Comparison of ENCODE assay signal across 13 cellular contexts in the genomic region with DNA sequence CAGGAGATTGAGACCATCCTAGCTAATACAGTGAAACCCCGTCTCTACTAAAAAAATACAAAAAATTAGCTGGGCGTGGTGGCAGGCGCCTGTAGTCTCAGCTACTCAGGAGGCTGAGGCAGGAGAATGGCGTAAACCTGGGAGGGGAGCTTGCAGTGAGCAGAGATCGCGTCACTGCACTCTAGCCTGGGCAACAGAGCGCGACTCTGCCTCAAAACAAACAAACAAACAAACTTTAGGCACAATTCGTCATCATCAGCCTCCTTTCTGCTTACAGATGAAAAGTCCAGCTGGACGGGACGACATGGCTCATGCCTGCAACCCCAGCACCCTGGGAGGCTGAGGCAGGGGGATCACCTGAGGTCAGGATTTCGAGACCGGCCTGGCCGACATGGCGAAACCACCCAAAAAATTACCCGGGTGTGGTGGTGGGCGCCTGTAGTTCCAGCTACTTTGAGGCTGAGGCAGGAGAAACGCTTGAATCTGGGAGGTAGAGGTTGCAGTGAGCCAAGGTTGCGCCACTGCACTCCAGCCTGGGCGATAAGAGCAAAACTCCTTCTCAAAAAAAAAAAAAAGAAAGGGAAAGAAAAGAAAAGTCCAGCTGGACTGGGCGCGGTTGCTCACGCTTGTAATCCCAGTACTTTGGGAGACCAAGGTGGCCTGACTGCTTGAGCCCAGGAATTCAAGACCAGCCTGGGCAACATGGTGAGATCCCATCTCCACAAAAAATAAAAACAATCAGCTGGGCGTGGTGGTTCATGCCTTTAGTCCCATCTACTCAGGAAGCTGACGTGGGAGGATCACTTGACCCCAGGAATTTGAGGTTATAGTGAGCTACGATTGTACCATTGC. TPM values are rescaled to one million over a fixed set of nuclear protein-coding genes. Genes with fewer than 3 reads are reported as not detected.
DNase-seq lines count a peak whose midpoint lies in the region; ATAC-seq, FAIRE-seq and TF ChIP-seq lines count a peak whose summit lies in the region.
"Had no signal": no experiment of that assay in that cellular context is flagged by ENCODE, and none has a peak within 500 bp of the region (broad histone marks: within the 10 kb centered on the region; RNA-seq: fewer than 3 reads in every experiment).

No MANE protein-coding gene starts in this region.

- H3K4me3 Mint-ChIP-seq in neural progenitor cell: peak overlapping the region; percentile 87

- no peak for ATAC-seq in K562
- ATAC-seq in HG02588 (IDR thresholded peaks at IDR 0.05; ENCODE audit: unreplicated experiment): no peak
- ATAC-seq: activated CD8-positive, alpha-beta T cell treated with anti-CD3 and anti-CD28 coated beads for 36 hours; stimulated activated naive CD8-positive, alpha-beta T cell treated with anti-CD3 and anti-CD28 coated beads, Interleukin-15, amount 100 ng/mL, for 72 hours had no signal

- H3K9me3 Mint-ChIP-seq in neural progenitor cell: no peaks in the 10 kb centered on the region
- H3K9me3 Mint-ChIP-seq: activated CD8-positive, alpha-beta T cell treated with anti-CD3 and anti-CD28 coated beads for 36 hours; stimulated activated naive CD8-positive, alpha-beta T cell treated with anti-CD3 and anti-CD28 coated beads, Interleukin-15, amount 100 ng/mL, for 72 hours had no signal

- TF ChIP-seq CTCF in C4-2B (conservative IDR thresholded peaks at IDR 0.05) (no peak), K562 (IDR thresholded peaks at IDR 0.05 in 2 of 3, conservative IDR thresholded peaks at IDR 0.05 in 1 of 3; ENCODE audit: insufficient read depth in 2 of 3, low read depth in 1 of 3, low read length in 3 of 3) (no peak), neural progenitor cell (IDR thresholded peaks at IDR 0.05) (no peak)

- H3K4me2 ChIP-seq in K562 (ENCODE audit: insufficient read depth, low read length) (no peak overlapping the region; the same call in 1 of the 2 replicates), neural progenitor cell (peak overlapping the region; percentile 83)

- intact Hi-C loops in K562 (cut with micrococcal nuclease): loop anchor here (1.0 kb wide), 1 partner anchor 8 kb away; no protein-coding TSS in a partner anchor

- peaks cover 34% of the 10 kb centered on the region for H3K4me1 Mint-ChIP-seq in neural progenitor cell

- 0 out of 2 replicates have a peak, but pooled peaks cover 6% of the 10 kb centered on the region for H4K20me1 ChIP-seq in K562 (replicated peaks; ENCODE audit: control insufficient read depth, insufficient read depth, low read length)
- peaks cover 29% of the 10 kb centered on the region for H4K20me1 ChIP-seq in neural progenitor cell (ENCODE audit: low read depth)

- peaks cover 4% of the 10 kb centered on the region for H3K36me3 Mint-ChIP-seq in neural progenitor cell

- H3K9ac ChIP-seq in HUES48 (ENCODE audit: low read depth, low read length) (no peak overlapping the region), K562 (ENCODE audit: insufficient read depth in 1 of 2, low read depth in 2 of 2, low read length in 2 of 2) (peak overlapping the region in 1 of 2 experiments; percentile 94; a peak in 1 of 4 replicates), neural progenitor cell (no peak overlapping the region)

- in situ Hi-C loops in K562 (cut with MboI): no loop called here

- BruUV-seq in K562 (replicated peaks; lab: Mats Ljungman, UMichigan): no TSS peak

- POLR2A ChIA-PET in K562 (lab: Yijun Ruan, JAX): interaction anchor here (0.5 to 1.1 kb wide), 3 partner anchors 11 to 24 kb away, joined by 3 to 5 read pairs (median 3); no protein-coding TSS in a partner anchor

- H3K79me2 ChIP-seq in K562 (ENCODE audit: control insufficient read depth, insufficient read depth, low read length) (no peaks in the 10 kb centered on the region), neural progenitor cell (ENCODE audit: low read depth) (no peaks in the 10 kb centered on the region)

- H3K36me3 ChIP-seq in HUES48 (ENCODE audit: control insufficient read depth, insufficient read depth, low read length): no peaks in the 10 kb centered on the region
- H3K36me3 ChIP-seq in K562 (ENCODE audit: control insufficient read depth, insufficient read depth, low read length): no peaks in the 10 kb centered on the region
- no peaks in the 10 kb centered on the region for H3K36me3 ChIP-seq in neural progenitor cell

- peaks cover 27% of the 10 kb centered on the region for H3F3A ChIP-seq in neural progenitor cell (ENCODE audit: low read depth)

- no peak for TF ChIP-seq RAD21 in K562 (CRISPR knock-in tag; conservative IDR thresholded peaks at IDR 0.05 in 1 of 2, IDR thresholded peaks at IDR 0.05 in 1 of 2)

- DNase-seq in K562 (ENCODE audit: extremely low read depth in 1 of 4, low spot score in 3 of 4): peak in 1 of 4 experiments; percentile 34
- DNase-seq in neural progenitor cell (ENCODE audit: low spot score): no peak
- DNase-seq in DMS53 (lab: John Stamatoyannopoulos, UW): no peak
- no peak for DNase-seq in stimulated activated CD4-positive, alpha-beta T cell treated with anti-CD3 and anti-CD28 coated beads, Interleukin-4, amount 100 ng/mL, for 1 hour
- no peak for DNase-seq in DMS79 treated with DMSO at 0.1 percent for 48 hours (lab: John Stamatoyannopoulos, UW)
- DNase-seq: activated CD8-positive, alpha-beta T cell treated with anti-CD3 and anti-CD28 coated beads for 36 hours; activated gamma-delta T cell; NCI-H748 treated with DMSO at 0.1 percent for 48 hours; stimulated activated naive CD8-positive, alpha-beta T cell treated with anti-CD3 and anti-CD28 coated beads, Interleukin-15, amount 100 ng/mL, for 72 hours had no signal

- FAIRE-seq in K562 (lab: Jason Lieb, UNC): peak; percentile 84
- FAIRE-seq: TTC549 had no signal

- H3K27me3 Mint-ChIP-seq in neural progenitor cell (ENCODE audit: insufficient read depth, low read depth): peaks cover 8% of the 10 kb centered on the region

- H2AFZ ChIP-seq in K562 (ENCODE audit: low read depth, low read length) (no peak overlapping the region), neural progenitor cell (replicated peaks) (no peak overlapping the region)

- TF ChIP-seq EP300 in K562 (IDR thresholded peaks at IDR 0.05; ENCODE audit: low read length): no peak

- no peak overlapping the region for H3K27ac Mint-ChIP-seq in neural progenitor cell
- H3K27ac Mint-ChIP-seq: activated CD8-positive, alpha-beta T cell treated with anti-CD3 and anti-CD28 coated beads for 36 hours; stimulated activated naive CD8-positive, alpha-beta T cell treated with anti-CD3 and anti-CD28 coated beads, Interleukin-15, amount 100 ng/mL, for 72 hours had no signal

- H3K9me3 ChIP-seq in HUES48 (ENCODE audit: control insufficient read depth, insufficient read depth, low read length) (no peaks in the 10 kb centered on the region), K562 (replicated peaks; ENCODE audit: control insufficient read depth, insufficient read depth, low read depth, low read length) (no peaks in the 10 kb centered on the region), neural progenitor cell (ENCODE audit: low read depth) (no peaks in the 10 kb centered on the region)

- no peaks in the 10 kb centered on the region for H3K9me1 ChIP-seq in K562 (ENCODE audit: control insufficient read depth, insufficient read depth, low read length)

- peak overlapping the region; percentile 76; the same call in 1 of the 2 replicates for H3K4me3 ChIP-seq in HUES48 (ENCODE audit: low read depth, low read length)
- H3K4me3 ChIP-seq in K562: no peak overlapping the region
- no peak overlapping the region for H3K4me3 ChIP-seq in neural progenitor cell

- H3K27ac ChIP-seq in C4-2B (peak overlapping the region; percentile 78), HUES48 (ENCODE audit: low read depth, low read length) (no peak overlapping the region), K562 (ENCODE audit: extremely low read depth, low read depth, low read length) (no peak overlapping the region), neural progenitor cell (no peak overlapping the region)

- H3K27me3 ChIP-seq in HUES48 (ENCODE audit: control insufficient read depth, insufficient read depth, low read length) (no peaks in the 10 kb centered on the region), K562 (ENCODE audit: control insufficient read depth in 2 of 2, insufficient read depth in 2 of 2, low read length in 2 of 2) (no peaks in the 10 kb centered on the region), neural progenitor cell (no peaks in the 10 kb centered on the region)

- WGBS in K562 (ENCODE audit: insufficient coverage, low coverage, missing lambda C conversion rate): 63% methylated on average over 18 of the region's 26 CpGs

- CTCF ChIA-PET in K562 (lab: Yijun Ruan, JAX; ENCODE audit: low intra/inter-chr PET ratio): no interaction called here

- H3K4me1 ChIP-seq in HUES48 (ENCODE audit: control insufficient read depth, insufficient read depth, low read length) (peaks cover 13% of the 10 kb centered on the region; the same call in 1 of the 2 replicates), K562 (replicated peaks in 1 of 2; ENCODE audit: control insufficient read depth in 2 of 2, insufficient read depth in 2 of 2, low read length in 2 of 2) (peaks cover 9 to 44% of the 10 kb centered on the region in 2 experiments), neural progenitor cell (peaks cover 12% of the 10 kb centered on the region)

- no peak for TF ChIP-seq POLR2A in K562 (conservative IDR thresholded peaks at IDR 0.05)

RNA-seq across cellular contexts. Expression of gene SPIRE2, which starts 1.5 kb away (rescaled TPM):
- total RNA-seq in K562 (2011; cell fraction: chromatin; rRNA removed; ENCODE audit: low replicate concordance): 16.2 and 31.3 TPM in 2 replicates
- total RNA-seq in K562 (2011; cell fraction: nucleolus; rRNA removed): 15.7 and 25.0 TPM in 2 replicates
- total RNA-seq in K562 (2011; cell fraction: nucleoplasm; rRNA removed): 13.4 and 13.9 TPM in 2 replicates
- 6.5 and 6.9 TPM in 2 replicates for total RNA-seq in K562 (2014; rRNA removed)
- 2.9 TPM in 2 replicates for total RNA-seq in K562 (2014; rRNA removed; fragmentation: Illumina TruSeq; extraction: Trizol)
- 4.1 and 4.6 TPM in 2 replicates for total RNA-seq in K562 (2015; rRNA removed; fragmentation: Illumina TruSeq; extraction: Trizol)
- 6.9 and 8.9 TPM in 2 replicates for total RNA-seq in K562 (2021)
- polyA plus RNA-seq in K562 (2011; rRNA removed): 4.7 and 6.0 TPM in 2 replicates
- polyA plus RNA-seq in K562 (2011; cell fraction: cytosol; rRNA removed): 4.6 and 8.1 TPM in 2 replicates
- 19.7 and 32.5 TPM in 2 replicates for polyA plus RNA-seq in K562 (2011; cell fraction: nucleus; rRNA removed)
- polyA plus RNA-seq in K562 (2012): 3.8 and 5.7 TPM in 2 replicates
- 3.9 and 4.0 TPM in 2 replicates for polyA plus RNA-seq in K562 (2014; fragmentation: Illumina TruSeq; extraction: Trizol)
- under 1 TPM; 0.70 to 0.76 TPM for polyA plus RNA-seq in K562 (2014; fragmentation: Nextera tagmentation; extraction: Ambion mirVana)
- 5.5 and 7.5 TPM in 2 replicates for polyA plus RNA-seq in K562 (2014; rRNA removed)
- polyA minus RNA-seq in K562 (2011; rRNA and poly(A)+ RNA removed): 2.1 and 3.5 TPM in 2 replicates
- polyA minus RNA-seq in K562 (2011; cell fraction: cytosol; rRNA and poly(A)+ RNA removed): 4.3 and 7.3 TPM in 2 replicates
- polyA minus RNA-seq in K562 (2011; cell fraction: nucleus; rRNA and poly(A)+ RNA removed): 6.5 and 8.2 TPM in 2 replicates
- 6.5 and 9.0 TPM in 2 replicates for total RNA-seq in neural progenitor cell (ENCODE audit: low replicate concordance)

RNA-seq across cellular contexts. Expression of gene FANCA, which starts 10.3 kb away (rescaled TPM):
- 912 and 1,798 TPM in 2 replicates for total RNA-seq in K562 (2011; cell fraction: chromatin; rRNA removed; ENCODE audit: low replicate concordance)
- total RNA-seq in K562 (2011; cell fraction: nucleolus; rRNA removed): 750 and 775 TPM in 2 replicates
- total RNA-seq in K562 (2011; cell fraction: nucleoplasm; rRNA removed): 650 and 708 TPM in 2 replicates
- total RNA-seq in K562 (2014; rRNA removed) (53.4 and 72.0 TPM in 2 replicates), K562 (2014; rRNA removed; fragmentation: Illumina TruSeq; extraction: Trizol) (40.2 and 48.6 TPM in 2 replicates), K562 (2015; rRNA removed; fragmentation: Illumina TruSeq; extraction: Trizol) (46.4 and 51.6 TPM in 2 replicates), K562 (2021) (108 and 115 TPM in 2 replicates), neural progenitor cell (ENCODE audit: low replicate concordance) (34.6 and 43.0 TPM in 2 replicates)
- polyA plus RNA-seq in K562 (2011; rRNA removed) (65.4 and 83.5 TPM in 2 replicates), K562 (2014; fragmentation: Illumina TruSeq; extraction: Trizol) (72.8 and 78.9 TPM in 2 replicates), K562 (2014; fragmentation: Nextera tagmentation; extraction: Ambion mirVana) (1 to 10 TPM; 6.9 to 9.3 TPM), K562 (2014; rRNA removed) (114 TPM in 2 replicates)
- polyA plus RNA-seq in K562 (2011; cell fraction: cytosol; rRNA removed): 48.3 and 57.4 TPM in 2 replicates
- 378 and 509 TPM in 2 replicates for polyA plus RNA-seq in K562 (2011; cell fraction: nucleus; rRNA removed)
- 61.8 and 65.9 TPM in 2 replicates for polyA plus RNA-seq in K562 (2012)
- 109 and 120 TPM in 2 replicates for polyA minus RNA-seq in K562 (2011; rRNA and poly(A)+ RNA removed)
- 54.5 and 57.5 TPM in 2 replicates for polyA minus RNA-seq in K562 (2011; cell fraction: cytosol; rRNA and poly(A)+ RNA removed)
- polyA minus RNA-seq in K562 (2011; cell fraction: nucleus; rRNA and poly(A)+ RNA removed): 197 and 206 TPM in 2 replicates

RNA-seq across cellular contexts. Expression of gene TCF25, which starts 46.6 kb away (rescaled TPM):
- 678 and 1,286 TPM in 2 replicates for total RNA-seq in K562 (2011; cell fraction: chromatin; rRNA removed; ENCODE audit: low replicate concordance)
- total RNA-seq in K562 (2011; cell fraction: nucleolus; rRNA removed): 495 and 571 TPM in 2 replicates
- 387 and 470 TPM in 2 replicates for total RNA-seq in K562 (2011; cell fraction: nucleoplasm; rRNA removed)
- total RNA-seq in K562 (2014; rRNA removed) (102 and 110 TPM in 2 replicates), K562 (2014; rRNA removed; fragmentation: Illumina TruSeq; extraction: Trizol) (37.2 and 38.0 TPM in 2 replicates), K562 (2015; rRNA removed; fragmentation: Illumina TruSeq; extraction: Trizol) (63.2 and 65.1 TPM in 2 replicates), K562 (2021) (123 and 140 TPM in 2 replicates), neural progenitor cell (ENCODE audit: low replicate concordance) (95.6 and 127 TPM in 2 replicates)
- polyA plus RNA-seq in K562 (2011; rRNA removed) (83.8 and 123 TPM in 2 replicates), K562 (2014; fragmentation: Illumina TruSeq; extraction: Trizol) (87.5 and 96.8 TPM in 2 replicates), K562 (2014; fragmentation: Nextera tagmentation; extraction: Ambion mirVana) (1 to 10 TPM; 9.0 TPM), K562 (2014; rRNA removed) (122 and 154 TPM in 2 replicates)
- 86.7 and 116 TPM in 2 replicates for polyA plus RNA-seq in K562 (2011; cell fraction: cytosol; rRNA removed)
- polyA plus RNA-seq in K562 (2011; cell fraction: nucleus; rRNA removed): 392 and 540 TPM in 2 replicates
- polyA plus RNA-seq in K562 (2012): 147 and 150 TPM in 2 replicates
- polyA minus RNA-seq in K562 (2011; rRNA and poly(A)+ RNA removed): 51.2 and 58.2 TPM in 2 replicates
- 47.2 and 50.0 TPM in 2 replicates for polyA minus RNA-seq in K562 (2011; cell fraction: cytosol; rRNA and poly(A)+ RNA removed)
- 72.7 and 97.1 TPM in 2 replicates for polyA minus RNA-seq in K562 (2011; cell fraction: nucleus; rRNA and poly(A)+ RNA removed)
